ENCODE assay signal across 11 cellular contexts in genomic region chr2:6186332-6187100, GRCh38.
A peak's percentile ranks its signal among the peaks of the same experiment; 100 is the strongest.
DNase-seq lines count a peak whose midpoint lies in the region; ATAC-seq and TF ChIP-seq lines count a peak whose summit lies in the region.
"Had no signal": no experiment of that assay in that cellular context is flagged by ENCODE, and none has a peak within 500 bp of the region (broad histone marks: within the 10 kb centered on the region; RNA-seq: fewer than 3 reads in every experiment).

No MANE protein-coding gene starts in this region.

- peak overlapping the region; percentile 2 for H2AFZ ChIP-seq in IMR-90 (replicated peaks; ENCODE audit: low read length, poor library complexity)

- H3K9me1 ChIP-seq in IMR-90 (ENCODE audit: insufficient read depth, low read length), result peaks cover 2% of the 10 kb centered on the region; the same call in 1 of the 2 replicates

- no peak overlapping the region for H2AK5ac ChIP-seq in IMR-90 (ENCODE audit: low read depth, low read length)

- peaks cover 11% of the 10 kb centered on the region for H3K4me1 ChIP-seq in IMR-90 (ENCODE audit: control insufficient read depth, insufficient read depth, low read length)
- H3K4me1 ChIP-seq in stomach, result peaks cover 0 to 46% (median 9%) of the 10 kb centered on the region in 4 donors
- H3K4me1 ChIP-seq in suprapubic skin, result peaks cover 4% of the 10 kb centered on the region

- no peak for TF ChIP-seq POLR2A in IMR-90 (IDR thresholded peaks at IDR 0.05; ENCODE audit: low read depth, low read length)
- no peak for TF ChIP-seq POLR2A in stomach (IDR thresholded peaks at IDR 0.05)
- TF ChIP-seq POLR2A in suprapubic skin (IDR thresholded peaks at IDR 0.05), result no peak

- peak overlapping the region; percentile 8; the same call in 1 of the 2 replicates for H3K18ac ChIP-seq in IMR-90 (ENCODE audit: low read depth, low read length)

- no peaks in the 10 kb centered on the region for H3K27me3 ChIP-seq in IMR-90 (ENCODE audit: control insufficient read depth, insufficient read depth, low read length)
- H3K27me3 ChIP-seq in brain microvascular endothelial cell (replicated peaks), result no peaks in the 10 kb centered on the region
- no peaks in the 10 kb centered on the region for H3K27me3 ChIP-seq in stomach
- no peaks in the 10 kb centered on the region for H3K27me3 ChIP-seq in suprapubic skin

- no peak overlapping the region; the same call in 1 of the 2 replicates for H4K5ac ChIP-seq in IMR-90 (ENCODE audit: low read depth, low read length)

- no peaks in the 10 kb centered on the region for H3K9me3 ChIP-seq in IMR-90 (ENCODE audit: control insufficient read depth, insufficient read depth, low read length)
- no peaks in the 10 kb centered on the region for H3K9me3 ChIP-seq in stomach
- H3K9me3 ChIP-seq in suprapubic skin, result peaks cover 2% of the 10 kb centered on the region

- no peaks in the 10 kb centered on the region for H3K36me3 Mint-ChIP-seq in stimulated activated naive B cell treated with anti-CD40 and anti-IgM and Interleukin-4, amounts not matched to agents 10 μg/mL and 1 μg/mL and 100 μg/mL, for 72 hours

- no peaks in the 10 kb centered on the region for H4K20me1 ChIP-seq in IMR-90 (ENCODE audit: insufficient read depth, low read length)

- peak overlapping the region; percentile 20; the same call in 1 of the 2 replicates for H3K23ac ChIP-seq in IMR-90 (ENCODE audit: low read depth, low read length)

- no peak overlapping the region for H2BK15ac ChIP-seq in IMR-90 (ENCODE audit: low read depth, low read length)

- H2BK5ac ChIP-seq in IMR-90 (ENCODE audit: low read depth, low read length, poor library complexity, severe bottlenecking), result peak overlapping the region; percentile 88

- CTCF ChIA-PET in IMR-90 (lab: Yijun Ruan, JAX), result interaction anchor here (0.6 kb wide), 1 partner anchor 26 kb away, joined by 6 read pairs; no protein-coding TSS in a partner anchor

- peaks cover 0 to 2% of the 10 kb centered on the region in 2 donors for H3K4me1 Mint-ChIP-seq in stimulated activated naive B cell treated with anti-CD40 and anti-IgM and Interleukin-4, amounts not matched to agents 10 μg/mL and 1 μg/mL and 100 μg/mL, for 72 hours
- H3K4me1 Mint-ChIP-seq: central memory CD8-positive, alpha-beta T cell had no signal

- no TSS peak for BruUV-seq in IMR-90 (replicated peaks; lab: Mats Ljungman, UMichigan)

- H3K4me3 Mint-ChIP-seq in stimulated activated naive B cell treated with anti-CD40 and anti-IgM and Interleukin-4, amounts not matched to agents 10 μg/mL and 1 μg/mL and 100 μg/mL, for 72 hours, result no peak overlapping the region
- H3K4me3 Mint-ChIP-seq: central memory CD8-positive, alpha-beta T cell had no signal

- peak overlapping the region; percentile 47 for H3K4me2 ChIP-seq in IMR-90 (ENCODE audit: low read depth, low read length)
- H3K4me2 ChIP-seq: KMS-11 had no signal

- peak overlapping the region; percentile 41; the same call in 1 of the 2 replicates for H3K27ac ChIP-seq in IMR-90 (ENCODE audit: insufficient read depth, low read length)
- H3K27ac ChIP-seq in brain microvascular endothelial cell, result peak overlapping the region; percentile 91
- peak overlapping the region in 3 of 5 donors; percentile 4 to 52 (median 17) for H3K27ac ChIP-seq in stomach
- no peak overlapping the region for H3K27ac ChIP-seq in suprapubic skin
- H3K27ac ChIP-seq: KMS-11 had no signal

- no peaks in the 10 kb centered on the region for H3K36me3 ChIP-seq in IMR-90 (ENCODE audit: control insufficient read depth, insufficient read depth, low read length)
- no peaks in the 10 kb centered on the region for H3K36me3 ChIP-seq in brain microvascular endothelial cell (replicated peaks)
- H3K36me3 ChIP-seq in stomach, result no peaks in the 10 kb centered on the region
- no peaks in the 10 kb centered on the region for H3K36me3 ChIP-seq in suprapubic skin

- H2AK9ac ChIP-seq in IMR-90 (replicated peaks; ENCODE audit: low read depth, low read length, poor library complexity), result no peak overlapping the region

- no peak for TF ChIP-seq RAD21 in IMR-90 (IDR thresholded peaks at IDR 0.05; ENCODE audit: low read length)

- intact Hi-C loops in IMR-90 (cut with micrococcal nuclease) (loop anchor here (10.0 kb wide), 1 partner anchor 588 kb away; no protein-coding TSS in a partner anchor), stomach (cut with DNase I; ENCODE audit: low total_unique reads) (no loop called here)

- peaks cover 0 to 1% of the 10 kb centered on the region in 2 donors for H3K9me3 Mint-ChIP-seq in stimulated activated naive B cell treated with anti-CD40 and anti-IgM and Interleukin-4, amounts not matched to agents 10 μg/mL and 1 μg/mL and 100 μg/mL, for 72 hours

- TF ChIP-seq CTCF in IMR-90 (conservative IDR thresholded peaks at IDR 0.05; ENCODE audit: low read depth, low read length) (no peak), brain microvascular endothelial cell (IDR thresholded peaks at IDR 0.05; ENCODE audit: low read depth, low read length, missing control alignments) (no peak), stomach (IDR thresholded peaks at IDR 0.05) (no peak), suprapubic skin (IDR thresholded peaks at IDR 0.05) (no peak)

- dilution Hi-C loops in IMR-90 (cut with HindIII; ENCODE audit: low sequenced_read_pairs, unreplicated experiment), result no loop called here

- ATAC-seq in IMR-90 (ENCODE audit: low read depth) (peak; percentile 92), HG02970 (IDR thresholded peaks at IDR 0.05; ENCODE audit: low FRiP score, unreplicated experiment) (no peak)
- no peak for ATAC-seq in stimulated activated naive B cell treated with anti-CD40 and anti-IgM and Interleukin-4, amounts not matched to agents 10 μg/mL and 1 μg/mL and 100 μg/mL, for 72 hours (replicated peaks)

- TF ChIP-seq EP300 in stomach (IDR thresholded peaks at IDR 0.05) (no peak), suprapubic skin (IDR thresholded peaks at IDR 0.05) (no peak)

- H3K27ac Mint-ChIP-seq in stimulated activated naive B cell treated with anti-CD40 and anti-IgM and Interleukin-4, amounts not matched to agents 10 μg/mL and 1 μg/mL and 100 μg/mL, for 72 hours, result no peak overlapping the region

- peak; percentile 87 for DNase-seq in IMR-90
- peak; percentile 88 for DNase-seq in brain microvascular endothelial cell
- peak; percentile 75 for DNase-seq in left kidney (ENCODE audit: low read depth, low spot score)
- peak; percentile 38 for DNase-seq in stomach
- DNase-seq in suprapubic skin (ENCODE audit: low spot score in 2 of 2), result no peak
- DNase-seq in SW 1271 (lab: John Stamatoyannopoulos, UW), result no peak
- DNase-seq in stimulated activated naive B cell treated with anti-CD40 and anti-IgM and Interleukin-4, amounts not matched to agents 10 μg/mL and 1 μg/mL and 100 μg/mL, for 72 hours, result no peak
- DNase-seq: T-helper 2 cell had no signal

- H3K27me3 Mint-ChIP-seq in stimulated activated naive B cell treated with anti-CD40 and anti-IgM and Interleukin-4, amounts not matched to agents 10 μg/mL and 1 μg/mL and 100 μg/mL, for 72 hours, result peaks cover 4 to 9% of the 10 kb centered on the region in 2 donors
- H3K27me3 Mint-ChIP-seq: central memory CD8-positive, alpha-beta T cell had no signal

- in situ Hi-C loops in IMR-90 (cut with MboI; ENCODE audit: low sequenced_read_pairs) (no loop called here), brain microvascular endothelial cell (cut with HindIII; ENCODE audit: low pct_ligation_motif_present, low sequenced_read_pairs) (no loop called here)

- POLR2A ChIA-PET in IMR-90 (lab: Charles Lee; ENCODE audit: unreplicated experiment), result no interaction called here

- H2BK120ac ChIP-seq in IMR-90 (ENCODE audit: low read depth, low read length), result peak overlapping the region; percentile 47; the same call in 1 of the 2 replicates

- WGBS in IMR-90 (ENCODE audit: extremely low coverage in 2 of 2, insufficient read length in 1 of 2), 2 experiments, result 13% methylated on average over 4 of the region's 7 CpGs; no CpG with 5 or more reads in 1 of the 2 experiments
- WGBS in stomach, 5 donors, result 58 to 73% (median 68%) methylated on average over 7 of the region's 7 CpGs
- 64% methylated on average over 7 of the region's 7 CpGs for WGBS in suprapubic skin

- H3K4me3 ChIP-seq in IMR-90 (ENCODE audit: insufficient read depth, low read depth, low read length) (no peak overlapping the region), brain microvascular endothelial cell (ENCODE audit: low read depth, low read length) (no peak overlapping the region), stomach (no peak overlapping the region), suprapubic skin (no peak overlapping the region)

- peak overlapping the region; percentile 49 for H3K14ac ChIP-seq in IMR-90 (replicated peaks; ENCODE audit: low read depth, low read length)

- no peak overlapping the region for H3K9ac ChIP-seq in IMR-90 (ENCODE audit: low read depth, low read length)
- H3K9ac ChIP-seq: KMS-11 had no signal

- peak overlapping the region; percentile 17; the same call in 1 of the 2 replicates for H3K4ac ChIP-seq in IMR-90 (ENCODE audit: low read depth, low read length)

- peak overlapping the region; percentile 14 for H4K91ac ChIP-seq in IMR-90 (ENCODE audit: insufficient read depth, low read depth, low read length)

- peak overlapping the region; percentile 49; the same call in 1 of the 2 replicates for H2BK20ac ChIP-seq in IMR-90 (ENCODE audit: low read depth, low read length)

- no peak overlapping the region for H4K8ac ChIP-seq in IMR-90 (ENCODE audit: low read depth in 2 of 2, low read length in 2 of 2)

- no peaks in the 10 kb centered on the region for H3K79me1 ChIP-seq in IMR-90 (ENCODE audit: low read depth in 1 of 2, low read length in 2 of 2)

- peak overlapping the region; percentile 44; the same call in 1 of the 2 replicates for H3K56ac ChIP-seq in IMR-90 (ENCODE audit: extremely low read depth, insufficient read depth, low read length)

TF ChIP-seq in IMR-90, 13 proteins besides CTCF, POLR2A, EP300 and RAD21 (continues in another document):
- TF ChIP-seq CHD1 (IDR thresholded peaks at IDR 0.05; ENCODE audit: low read depth, low read length) (no peak), NFE2L2 (IDR thresholded peaks at IDR 0.05; ENCODE audit: low read depth, low read length) (no peak), MXI1 (IDR thresholded peaks at IDR 0.05; ENCODE audit: borderline replicate concordance, low read depth, low read length) (no peak), MAZ (IDR thresholded peaks at IDR 0.05; ENCODE audit: borderline replicate concordance, low read depth, low read length) (no peak), CEBPB (IDR thresholded peaks at IDR 0.05; ENCODE audit: low read depth, low read length) (peak; percentile 63), FOS (IDR thresholded peaks at IDR 0.05; ENCODE audit: low read depth, low read length) (peak; percentile 74), BHLHE40 (IDR thresholded peaks at IDR 0.05; ENCODE audit: low read depth, low read length) (peak; percentile 27; the same call in 1 of the 2 replicates), RFX5 (IDR thresholded peaks at IDR 0.05; ENCODE audit: low read depth, low read length) (no peak)

Comparison
In these comparisons a context has a peak if more than half of its experiments do, and no peak if none do; other contexts are left out.
1. DNase-seq: peak in IMR-90 (single experiment), brain microvascular endothelial cell (single experiment), left kidney (single experiment) and stomach (single experiment); none in suprapubic skin (0 of 2), SW 1271 (0 of 2) and stimulated activated naive B cell treated with anti-CD40 and anti-IgM and Interleukin-4, amounts not matched to agents 10 μg/mL and 1 μg/mL and 100 μg/mL, for 72 hours (single experiment).